ENCODE assay signal across 10 cellular contexts in genomic region chr6:168133186-168133585, GRCh38. TPM values are rescaled to one million over a fixed set of nuclear protein-coding genes. Genes with fewer than 3 reads are reported as not detected.
DNase-seq lines count a peak whose midpoint lies in the region; ATAC-seq, FAIRE-seq and TF ChIP-seq lines count a peak whose summit lies in the region.
"Had no signal": no experiment of that assay in that cellular context is flagged by ENCODE, and none has a peak within 500 bp of the region (broad histone marks: within the 10 kb centered on the region; RNA-seq: fewer than 3 reads in every experiment).

No MANE protein-coding gene starts in this region.

- H3K27ac ChIP-seq in C4-2B (no peak overlapping the region), ascending aorta (peak overlapping the region in 1 of 2 donors; percentile 15), psoas muscle (no peak overlapping the region)

- H3K9me3 ChIP-seq in ascending aorta (no peaks in the 10 kb centered on the region), psoas muscle (no peaks in the 10 kb centered on the region)

- DNase-seq in ascending aorta (ENCODE audit: low spot score in 2 of 2) = peak in 1 of 2 donors; percentile 64
- peak; percentile 44 for DNase-seq in iPS-NIHi11 (ENCODE audit: low spot score)
- peak; percentile 50 to 80 for DNase-seq in psoas muscle
- DNase-seq in urothelium cell line (ENCODE audit: low spot score) = no peak
- DNase-seq in activated naive CD4-positive, alpha-beta T cell (lab: John Stamatoyannopoulos, UW) = no peak
- DNase-seq in cerebellum (ENCODE audit: low spot score) = no peak
- DNase-seq: DMS79 treated with DMSO at 0.1 percent for 48 hours, NCI-H2107 had no signal

- H3K4me3 ChIP-seq in ascending aorta (peak overlapping the region; percentile 45 to 57), psoas muscle (peak overlapping the region; percentile 57)

- H3K27me3 ChIP-seq in ascending aorta (no peaks in the 10 kb centered on the region), psoas muscle (ENCODE audit: insufficient read depth in 3 of 3, low read length in 2 of 3) (peaks cover 0 to 7% (median 0%) of the 10 kb centered on the region in 3 donors)

- no peak for FAIRE-seq in urothelium cell line (lab: Jason Lieb, UNC)

- ATAC-seq in psoas muscle (peak; percentile 62 to 88 (median 74)), HG03354 (IDR thresholded peaks at IDR 0.05; ENCODE audit: poor library complexity, severe bottlenecking, unreplicated experiment) (no peak)

- WGBS in psoas muscle, 3 donors = 2 to 4% (median 3%) methylated on average over 14 of the region's 14 CpGs

- no peaks in the 10 kb centered on the region for H3K36me3 ChIP-seq in ascending aorta
- H3K36me3 ChIP-seq in psoas muscle (ENCODE audit: insufficient read depth in 1 of 2, low read depth in 1 of 2) = no peaks in the 10 kb centered on the region

- peaks cover 0 to 3% of the 10 kb centered on the region in 2 donors for H3K4me1 ChIP-seq in ascending aorta
- peaks cover 6% of the 10 kb centered on the region for H3K4me1 ChIP-seq in psoas muscle

- intact Hi-C loops in ascending aorta (cut with DNase I) = no loop called here
- intact Hi-C loops in psoas muscle (cut with DNase I) = loop anchor here in 1 of 2 donors (5.0 kb wide), 2 partner anchors 71 to 226 kb away; no protein-coding TSS in a partner anchor

- TF ChIP-seq CTCF in C4-2B (conservative IDR thresholded peaks at IDR 0.05) = peak; percentile 29
- TF ChIP-seq CTCF in ascending aorta (IDR thresholded peaks at IDR 0.05) = no peak
- TF ChIP-seq CTCF in psoas muscle (IDR thresholded peaks at IDR 0.05) = no peak

RNA-seq across cellular contexts. Expression of gene FRMD1, which starts 54.2 kb away (rescaled TPM):
- not detected for total RNA-seq in ascending aorta
- total RNA-seq in psoas muscle = 1 to 10 TPM in 1 of 4 donors, under 1 TPM in 3; 0.17 to 2.9 (median 0.29) TPM
- polyA plus RNA-seq in psoas muscle = under 1 TPM; 0.01 to 0.77 (median 0.14) TPM
- not detected for total RNA-seq in cerebellum

Comparison
In these comparisons a context has a peak if more than half of its experiments do, and no peak if none do; other contexts are left out.
1. DNase-seq: peak in iPS-NIHi11 (single experiment) and psoas muscle (2 of 2); none in urothelium cell line (single experiment), activated naive CD4-positive, alpha-beta T cell (0 of 4) and cerebellum (single experiment).